Comparison of ENCODE assay signal across 18 cellular contexts in the genomic region with DNA sequence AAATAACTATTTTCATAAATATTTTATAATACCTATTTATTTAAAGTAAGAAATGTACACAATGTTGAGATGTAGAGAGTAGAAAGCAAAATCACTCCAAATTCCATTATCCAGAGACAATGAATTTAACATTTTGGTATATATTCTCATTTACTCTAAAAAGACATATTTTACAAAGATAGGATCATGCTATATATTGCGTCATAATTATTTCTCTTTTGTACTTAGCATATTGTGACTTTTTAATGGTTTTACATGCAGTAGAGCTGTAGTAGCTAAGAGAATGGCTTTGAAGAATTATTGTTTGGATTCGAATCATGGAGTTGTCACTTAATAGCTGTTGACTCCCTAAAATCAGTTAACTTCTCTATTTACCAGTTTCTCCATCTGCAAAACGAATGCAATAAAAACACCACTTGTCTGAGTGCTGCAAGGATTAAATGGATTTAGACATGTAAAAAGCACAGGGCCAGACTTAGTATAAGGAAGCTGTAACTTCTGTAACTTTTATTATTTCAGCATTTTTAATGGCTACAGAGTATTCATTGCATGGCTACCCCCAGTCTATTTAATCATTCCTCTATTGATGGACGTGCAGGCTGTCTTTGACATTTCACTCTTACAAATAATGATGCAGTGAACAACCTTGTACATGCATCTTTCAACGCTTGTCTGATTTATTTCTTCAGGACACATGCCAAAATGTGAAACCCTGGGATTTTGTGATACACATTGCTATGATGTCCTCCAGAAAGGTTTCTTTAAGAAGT. TPM values are rescaled to one million over a fixed set of nuclear protein-coding genes. Genes with fewer than 3 reads are reported as not detected.
DNase-seq lines count a peak whose midpoint lies in the region; ATAC-seq and FAIRE-seq lines count a peak whose summit lies in the region.
"Had no signal": no experiment of that assay in that cellular context is flagged by ENCODE, and none has a peak within 500 bp of the region (broad histone marks: within the 10 kb centered on the region; RNA-seq: fewer than 3 reads in every experiment).

No MANE protein-coding gene starts in this region.

- H3K36me3 ChIP-seq in skeletal muscle tissue (ENCODE audit: control insufficient read depth in 3 of 3, insufficient read depth in 3 of 3, low read length in 3 of 3) (no peaks in the 10 kb centered on the region), small intestine (ENCODE audit: control insufficient read depth in 2 of 2, insufficient read depth in 2 of 2, low read length in 2 of 2) (no peaks in the 10 kb centered on the region)
- H3K36me3 ChIP-seq: heart right ventricle had no signal

- peak overlapping the region; percentile 57 to 61 (median 60) for H3K4me3 ChIP-seq in skeletal muscle tissue (ENCODE audit: low read length in 3 of 3)
- no peak overlapping the region for H3K4me3 ChIP-seq in small intestine (ENCODE audit: low read depth in 1 of 2, low read length in 2 of 2)

- peaks cover 26 to 57% (median 41%) of the 10 kb centered on the region in 3 donors for H3K4me1 ChIP-seq in skeletal muscle tissue (ENCODE audit: control insufficient read depth in 3 of 3, insufficient read depth in 3 of 3, low read length in 3 of 3)
- peaks cover 0 to 2% of the 10 kb centered on the region in 2 donors for H3K4me1 ChIP-seq in small intestine (ENCODE audit: control insufficient read depth in 2 of 2, insufficient read depth in 1 of 2, low read depth in 1 of 2, low read length in 1 of 2)

- 49 to 55% (median 53%) methylated on average over 5 of the region's 5 CpGs for WGBS in small intestine, 3 donors

- FAIRE-seq in small intestine (lab: Jason Lieb, UNC) = no peak
- FAIRE-seq: GM12892 had no signal

- ATAC-seq in GM19025 (IDR thresholded peaks at IDR 0.05; ENCODE audit: low read depth, unreplicated experiment) (peak; percentile 11), HG02642 (IDR thresholded peaks at IDR 0.05; ENCODE audit: poor library complexity, unreplicated experiment) (peak; percentile 5), HG03432 (IDR thresholded peaks at IDR 0.05; ENCODE audit: unreplicated experiment) (peak; percentile 27)
- ATAC-seq: naive thymus-derived CD4-positive, alpha-beta T cell had no signal

- no peaks in the 10 kb centered on the region for H3K27me3 ChIP-seq in skeletal muscle tissue (ENCODE audit: control insufficient read depth in 3 of 3, insufficient read depth in 3 of 3, low read length in 3 of 3)
- no peaks in the 10 kb centered on the region for H3K27me3 ChIP-seq in small intestine (ENCODE audit: control insufficient read depth in 2 of 2, insufficient read depth in 2 of 2, low read length in 2 of 2)

- DNase-seq in medulla oblongata (ENCODE audit: extremely low spot score) = no peak
- no peak for DNase-seq in NCI-H2196 (lab: John Stamatoyannopoulos, UW; ENCODE audit: unreplicated experiment)
- DNase-seq in small intestine = no peak
- DNase-seq in RKO (ENCODE audit: low spot score) = no peak
- DNase-seq: activated CD4-positive, alpha-beta T cell treated with anti-CD3 and anti-CD28 coated beads for 48 hours; amniotic stem cell; naive thymus-derived CD4-positive, alpha-beta T cell; NCI-H2029; NCI-H82; stimulated activated naive CD4-positive, alpha-beta T cell treated with Interleukin-2 at 50 U/mL for 16 hours; T-helper 2 cell had no signal

- H3K27ac ChIP-seq in skeletal muscle tissue (ENCODE audit: low read depth, low read length) (peak overlapping the region; percentile 32), small intestine (ENCODE audit: low read depth in 1 of 2, low read length in 1 of 2) (no peak overlapping the region)

- H3K9me3 ChIP-seq in skeletal muscle tissue (ENCODE audit: control insufficient read depth in 3 of 3, low read length in 3 of 3) = no peaks in the 10 kb centered on the region
- H3K9me3 ChIP-seq in small intestine (ENCODE audit: control insufficient read depth, low read depth) = no peaks in the 10 kb centered on the region

- peak overlapping the region in 2 of 3 donors; percentile 57 to 63 for H3K9ac ChIP-seq in skeletal muscle tissue (ENCODE audit: low read depth in 1 of 3, low read length in 3 of 3)

RNA-seq across cellular contexts. Expression of a gene that starts 33.2 kb away (rescaled TPM):
- 12.5 TPM for total RNA-seq in skeletal muscle tissue
- polyA plus RNA-seq in small intestine = 1 to 10 TPM in 2 of 3 donors, under 1 TPM in 1; 0.67 to 4.4 (median 4.1) TPM
- total RNA-seq: activated T-helper 1 cell treated with anti-CD3 and anti-CD28 coated beads, Interleukin-12 subunit alpha, Interleukin-12 subunit beta, Interleukin-2, Interleukin-4 antibody, amounts not matched to agents 30 ng/mL and 10 ng/mL and 1 ng/mL, durations not matched to agents 14 hours and 24 hours and 36 hours; naive thymus-derived CD4-positive, alpha-beta T cell had no signal
- polyA plus RNA-seq: naive thymus-derived CD4-positive, alpha-beta T cell had no signal

Comparison
In these comparisons a context has a peak if more than half of its experiments do, and no peak if none do; other contexts are left out.
1. H3K4me3 ChIP-seq: peak in skeletal muscle tissue (3 of 3); none in small intestine (0 of 2).
2. Peak in every context shown above with its lines, with median percentiles within 50 percentile points of each other: ATAC-seq.